In genomic region chr2:86747708-86748627, GRCh38 we compare ENCODE assay signal across 9 cellular contexts. TPM values are rescaled to one million over a fixed set of nuclear protein-coding genes. Genes with fewer than 3 reads are reported as not detected.
DNase-seq lines count a peak whose midpoint lies in the region; ATAC-seq, FAIRE-seq and TF ChIP-seq lines count a peak whose summit lies in the region.
"Had no signal": no experiment of that assay in that cellular context is flagged by ENCODE, and none has a peak within 500 bp of the region (broad histone marks: within the 10 kb centered on the region; RNA-seq: fewer than 3 reads in every experiment).

No MANE protein-coding gene starts in this region.

- no peak overlapping the region for H3K4me3 Mint-ChIP-seq in chondrocyte (ENCODE audit: unreplicated experiment)

- H4K8ac ChIP-seq in neuronal stem cell (ENCODE audit: low read depth, low read length) = no peak overlapping the region

- H3K9me3 Mint-ChIP-seq in chondrocyte (ENCODE audit: low read depth) = peaks cover 17% of the 10 kb centered on the region

- H4K91ac ChIP-seq in neuronal stem cell (ENCODE audit: low read depth, low read length, poor library complexity) = no peak overlapping the region

- H3K4me3 ChIP-seq in A549 (no peak overlapping the region), mucosa of descending colon (no peak overlapping the region), neuronal stem cell (ENCODE audit: low read length in 2 of 2) (no peak overlapping the region)
- H3K4me3 ChIP-seq: cardiac muscle cell had no signal

- H3K36me3 Mint-ChIP-seq in chondrocyte (ENCODE audit: low read depth) = peaks cover 20% of the 10 kb centered on the region

- H3K4me2 ChIP-seq in A549 (peak overlapping the region; percentile 4; the same call in 1 of the 3 replicates), neuronal stem cell (ENCODE audit: insufficient read depth, low read length, poor library complexity, severe bottlenecking) (no peak overlapping the region)

- CTCF ChIA-PET in A549 (lab: Yijun Ruan, JAX) = interaction anchor here (0.8 to 2.7 kb wide), 4 partner anchors 15 to 352 kb away, joined by 3 to 7 read pairs (median 3); no protein-coding TSS in a partner anchor

- no peak; a peak in 1 of 6 replicates for ATAC-seq in A549
- peak; percentile 79 for ATAC-seq in GM18498 (IDR thresholded peaks at IDR 0.05; ENCODE audit: unreplicated experiment)
- ATAC-seq in mucosa of descending colon = peak; percentile 69

- H3K27ac Mint-ChIP-seq in chondrocyte (ENCODE audit: unreplicated experiment) = peak overlapping the region; percentile 86

- peaks cover 27% of the 10 kb centered on the region for H3K9me3 ChIP-seq in A549
- H3K9me3 ChIP-seq in mucosa of descending colon = peaks cover 4% of the 10 kb centered on the region
- peaks cover 2 to 44% of the 10 kb centered on the region in 2 donors for H3K9me3 ChIP-seq in neuronal stem cell (replicated peaks in 1 of 2; ENCODE audit: control insufficient read depth in 2 of 2, insufficient read depth in 1 of 2, low read depth in 1 of 2, low read length in 2 of 2)

- H3K18ac ChIP-seq in neuronal stem cell (ENCODE audit: low read length) = no peak overlapping the region

- H3K36me3 ChIP-seq in mucosa of descending colon (ENCODE audit: low read depth) = no peaks in the 10 kb centered on the region
- peaks cover 5 to 55% of the 10 kb centered on the region in 2 donors for H3K36me3 ChIP-seq in neuronal stem cell (replicated peaks in 1 of 2; ENCODE audit: control insufficient read depth in 2 of 2, insufficient read depth in 2 of 2, low read length in 2 of 2)

- no peak overlapping the region for H3K23ac ChIP-seq in neuronal stem cell (ENCODE audit: low read depth, low read length, poor library complexity)

- H3K4ac ChIP-seq in neuronal stem cell (ENCODE audit: low read length) = no peak overlapping the region

- FAIRE-seq in A549 (lab: Jason Lieb, UNC) = no peak

- H3K27me3 Mint-ChIP-seq in chondrocyte (ENCODE audit: low read depth) = no peaks in the 10 kb centered on the region

- TF ChIP-seq CTCF in A549 (IDR thresholded peaks at IDR 0.05) = no peak
- TF ChIP-seq CTCF in chondrocyte (IDR thresholded peaks at IDR 0.05) = no peak
- TF ChIP-seq CTCF in mucosa of descending colon (IDR thresholded peaks at IDR 0.05) = no peak

- intact Hi-C loops in mucosa of descending colon (cut with DNase I, micrococcal nuclease) (no loop called here), posterior vena cava (cut with DNase I) (no loop called here)

- H3K4me1 ChIP-seq in A549 (peaks cover 10% of the 10 kb centered on the region; the same call in 2 of the 3 replicates), mucosa of descending colon (ENCODE audit: low read depth) (peaks cover 24% of the 10 kb centered on the region), neuronal stem cell (ENCODE audit: control insufficient read depth in 2 of 2, insufficient read depth in 1 of 2, low read depth in 1 of 2, low read length in 2 of 2) (peaks cover 0 to 6% of the 10 kb centered on the region in 2 donors)

- H3K9ac ChIP-seq in neuronal stem cell (ENCODE audit: low read depth, low read length, poor library complexity) = no peak overlapping the region

- H3K27ac ChIP-seq in A549 = peak overlapping the region; percentile 19 to 34; a peak in 3 of 6 replicates
- H3K27ac ChIP-seq in neuronal stem cell (replicated peaks; ENCODE audit: low read length) = no peak overlapping the region
- H3K27ac ChIP-seq: cardiac muscle cell had no signal

- POLR2A ChIA-PET in A549 (lab: Yijun Ruan, JAX) = interaction anchor here (1.6 kb wide), 1 partner anchor 125 kb away, joined by 6 read pairs; no protein-coding TSS in a partner anchor

- H2AFZ ChIP-seq in neuronal stem cell (ENCODE audit: low read length) = no peak overlapping the region

- H3K14ac ChIP-seq in neuronal stem cell (ENCODE audit: low read length) = no peak overlapping the region

- no peak overlapping the region for H2BK5ac ChIP-seq in neuronal stem cell (ENCODE audit: low read length)

- TF ChIP-seq RAD21 in A549 (conservative IDR thresholded peaks at IDR 0.05 in 1 of 2, IDR thresholded peaks at IDR 0.05 in 1 of 2) = no peak

- no peak overlapping the region for H2BK15ac ChIP-seq in neuronal stem cell (ENCODE audit: low read length)

- H3K79me1 ChIP-seq in neuronal stem cell (ENCODE audit: low read depth, low read length) = peaks cover 2% of the 10 kb centered on the region

- H2AK5ac ChIP-seq in neuronal stem cell (ENCODE audit: low read depth, low read length) = no peak overlapping the region

- no peak overlapping the region for H2BK120ac ChIP-seq in neuronal stem cell (ENCODE audit: low read depth, low read length)

- TF ChIP-seq EP300 in A549 (IDR thresholded peaks at IDR 0.05) = no peak

- TF ChIP-seq POLR2A in A549 (IDR thresholded peaks at IDR 0.05; ENCODE audit: low read length) = no peak

- H2BK12ac ChIP-seq in neuronal stem cell (ENCODE audit: low read length) = no peak overlapping the region

- no peaks in the 10 kb centered on the region for H3K27me3 ChIP-seq in neuronal stem cell (ENCODE audit: control insufficient read depth in 3 of 3, insufficient read depth in 3 of 3, low read depth in 1 of 3, low read length in 3 of 3)
- H3K27me3 ChIP-seq: cardiac muscle cell had no signal

- WGBS in A549 (ENCODE audit: missing lambda C conversion rate) = 94% methylated on average over 9 of the region's 9 CpGs
- whole genome bisulfite sequencing in neuronal stem cell (ENCODE audit: extremely low coverage in 2 of 2, insufficient read length in 2 of 2, insufficient replicate concordance in 1 of 2), 2 donors = no CpG with 5 or more reads among the region's 9 CpGs

- peaks cover 19% of the 10 kb centered on the region for H3K4me1 Mint-ChIP-seq in chondrocyte (ENCODE audit: low read depth)

- DNase-seq in A549 (ENCODE audit: low read depth in 1 of 2, low spot score in 1 of 2) = peak in 1 of 2 experiments; percentile 35
- peak; percentile 78 for DNase-seq in NAMALWA (ENCODE audit: low spot score)
- DNase-seq in chondrocyte (ENCODE audit: low spot score) = no peak
- DNase-seq in mucosa of descending colon = no peak
- DNase-seq in neuronal stem cell (ENCODE audit: low spot score) = no peak
- no peak for DNase-seq in posterior vena cava (ENCODE audit: low spot score)
- no peak for DNase-seq in D341Med (ENCODE audit: low spot score)

TF ChIP-seq in A549, 52 proteins besides CTCF, POLR2A, EP300 and RAD21:
- TF ChIP-seq ZNF302 (CRISPR knock-in tag; IDR thresholded peaks at IDR 0.05) = no peak
- no peak for TF ChIP-seq HEYL (CRISPR knock-in tag; IDR thresholded peaks at IDR 0.05)
- peak; percentile 12 to 45; a peak in 1 of 4 replicates for TF ChIP-seq CEBPB (IDR thresholded peaks at IDR 0.05)

RNA-seq across cellular contexts. Expression of gene RMND5A, which starts 27.9 kb away (rescaled TPM):
- polyA plus RNA-seq in A549 (2011; rRNA removed) (28.0 and 32.6 TPM in 2 replicates), A549 (2017; fragmentation: RNase III; extraction: RNeasy Plus Mini Kit Qiagen cat#74134 plus additional on column Dnase treatment) (9.9 to 10.5 TPM (median 10.3 TPM) in 3 replicates)
- polyA plus RNA-seq in A549 (2012; cell fraction: cytosol; rRNA removed) = 7.2 and 8.4 TPM in 2 replicates
- polyA plus RNA-seq in A549 (2012; cell fraction: nucleus; rRNA removed) = 3.4 and 7.1 TPM in 2 replicates
- polyA minus RNA-seq in A549 (2011; rRNA and poly(A)+ RNA removed) = 44.0 and 50.7 TPM in 2 replicates
- total RNA-seq in chondrocyte (23.1 to 27.6 TPM (median 24.0 TPM) in 3 replicates), mucosa of descending colon (10 to 100 TPM; 69.2 to 93.0 (median 73.8) TPM), posterior vena cava (10 to 100 TPM; 20.3 to 22.9 TPM)
- 27.7 TPM for polyA plus RNA-seq in neuronal stem cell (2013, experiment 1 of 2)
- 27.7 TPM for polyA plus RNA-seq in neuronal stem cell (2013, experiment 2 of 2)

RNA-seq across cellular contexts. Expression of gene CD8A, which starts 42.7 kb away (rescaled TPM):
- 0.29 and 0.40 TPM in 2 replicates for polyA plus RNA-seq in A549 (2011; rRNA removed)
- 0.06 and 0.07 TPM in 2 replicates for polyA plus RNA-seq in A549 (2012; cell fraction: cytosol; rRNA removed)
- polyA plus RNA-seq in A549 (2012; cell fraction: nucleus; rRNA removed) = 0.07 and 0.12 TPM in 2 replicates
- 0.10 to 0.25 TPM (median 0.22 TPM) in 3 replicates for polyA plus RNA-seq in A549 (2017; fragmentation: RNase III; extraction: RNeasy Plus Mini Kit Qiagen cat#74134 plus additional on column Dnase treatment)
- polyA minus RNA-seq in A549 (2011; rRNA and poly(A)+ RNA removed) = 0.08 and 0.24 TPM in 2 replicates
- total RNA-seq in chondrocyte = not detected in 3 replicates
- 1 to 10 TPM; 4.1 to 9.1 (median 9.1) TPM for total RNA-seq in mucosa of descending colon
- 0.10 TPM for polyA plus RNA-seq in neuronal stem cell (2013, experiment 1 of 2)
- 0.11 TPM for polyA plus RNA-seq in neuronal stem cell (2013, experiment 2 of 2)
- 1 to 10 TPM; 1.3 to 1.9 TPM for total RNA-seq in posterior vena cava
- total RNA-seq: cardiac muscle cell had no signal
- polyA plus RNA-seq: cardiac muscle cell had no signal

Comparison
In these comparisons a context has a peak if more than half of its experiments do, and no peak if none do; other contexts are left out.
1. ATAC-seq: peak in GM18498 (single experiment) and mucosa of descending colon (single experiment); none in A549 (0 of 2).